ENCODE assay signal across 1 cellular context in genomic region chr2:216519154-216519762, GRCh38.
TF ChIP-seq lines count a peak whose summit lies in the region.

No MANE protein-coding gene starts in this region.

TF ChIP-seq in HepG2, 621 proteins besides CTCF, POLR2A, EP300 and RAD21 (continued from another document):
- TF ChIP-seq, protein P1, sequence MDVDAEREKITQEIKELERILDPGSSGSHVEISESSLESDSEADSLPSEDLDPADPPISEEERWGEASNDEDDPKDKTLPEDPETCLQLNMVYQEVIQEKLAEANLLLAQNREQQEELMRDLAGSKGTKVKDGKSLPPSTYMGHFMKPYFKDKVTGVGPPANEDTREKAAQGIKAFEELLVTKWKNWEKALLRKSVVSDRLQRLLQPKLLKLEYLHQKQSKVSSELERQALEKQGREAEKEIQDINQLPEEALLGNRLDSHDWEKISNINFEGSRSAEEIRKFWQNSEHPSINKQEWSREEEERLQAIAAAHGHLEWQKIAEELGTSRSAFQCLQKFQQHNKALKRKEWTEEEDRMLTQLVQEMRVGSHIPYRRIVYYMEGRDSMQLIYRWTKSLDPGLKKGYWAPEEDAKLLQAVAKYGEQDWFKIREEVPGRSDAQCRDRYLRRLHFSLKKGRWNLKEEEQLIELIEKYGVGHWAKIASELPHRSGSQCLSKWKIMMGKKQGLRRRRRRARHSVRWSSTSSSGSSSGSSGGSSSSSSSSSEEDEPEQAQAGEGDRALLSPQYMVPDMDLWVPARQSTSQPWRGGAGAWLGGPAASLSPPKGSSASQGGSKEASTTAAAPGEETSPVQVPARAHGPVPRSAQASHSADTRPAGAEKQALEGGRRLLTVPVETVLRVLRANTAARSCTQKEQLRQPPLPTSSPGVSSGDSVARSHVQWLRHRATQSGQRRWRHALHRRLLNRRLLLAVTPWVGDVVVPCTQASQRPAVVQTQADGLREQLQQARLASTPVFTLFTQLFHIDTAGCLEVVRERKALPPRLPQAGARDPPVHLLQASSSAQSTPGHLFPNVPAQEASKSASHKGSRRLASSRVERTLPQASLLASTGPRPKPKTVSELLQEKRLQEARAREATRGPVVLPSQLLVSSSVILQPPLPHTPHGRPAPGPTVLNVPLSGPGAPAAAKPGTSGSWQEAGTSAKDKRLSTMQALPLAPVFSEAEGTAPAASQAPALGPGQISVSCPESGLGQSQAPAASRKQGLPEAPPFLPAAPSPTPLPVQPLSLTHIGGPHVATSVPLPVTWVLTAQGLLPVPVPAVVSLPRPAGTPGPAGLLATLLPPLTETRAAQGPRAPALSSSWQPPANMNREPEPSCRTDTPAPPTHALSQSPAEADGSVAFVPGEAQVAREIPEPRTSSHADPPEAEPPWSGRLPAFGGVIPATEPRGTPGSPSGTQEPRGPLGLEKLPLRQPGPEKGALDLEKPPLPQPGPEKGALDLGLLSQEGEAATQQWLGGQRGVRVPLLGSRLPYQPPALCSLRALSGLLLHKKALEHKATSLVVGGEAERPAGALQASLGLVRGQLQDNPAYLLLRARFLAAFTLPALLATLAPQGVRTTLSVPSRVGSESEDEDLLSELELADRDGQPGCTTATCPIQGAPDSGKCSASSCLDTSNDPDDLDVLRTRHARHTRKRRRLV (CRISPR knock-in tag; IDR thresholded peaks at IDR 0.05), result no peak
- no peak for TF ChIP-seq ZFAT (CRISPR knock-in tag; conservative IDR thresholded peaks at IDR 0.05)
- TF ChIP-seq NRL (CRISPR knock-in tag; IDR thresholded peaks at IDR 0.05; ENCODE audit: borderline replicate concordance), result no peak
- no peak for TF ChIP-seq ZNF710 (CRISPR knock-in tag; IDR thresholded peaks at IDR 0.05; ENCODE audit: borderline replicate concordance)
